In genomic region chr18:8163287-8163959, GRCh38 we compare ENCODE assay signal across 15 cellular contexts.
"Had no signal": no experiment of that assay in that cellular context is flagged by ENCODE, and none has a peak within 500 bp of the region (broad histone marks: within the 10 kb centered on the region; RNA-seq: fewer than 3 reads in every experiment).

No MANE protein-coding gene starts in this region.

- H3K9me3 ChIP-seq: esophagus muscularis mucosa, neutrophil, right atrium auricular region, sigmoid colon, testis, transverse colon had no signal

- H3K27ac ChIP-seq: epithelial cell of prostate, esophagus muscularis mucosa, neutrophil, right atrium auricular region, skin epidermis, testis, transverse colon had no signal

- ATAC-seq: effector memory CD8-positive, alpha-beta T cell; naive thymus-derived CD4-positive, alpha-beta T cell; stimulated activated naive B cell treated with anti-CD40 and anti-IgM and Interleukin-4, amounts not matched to agents 10 μg/mL and 1 μg/mL and 100 μg/mL, for 72 hours; stimulated activated naive CD8-positive, alpha-beta T cell treated with anti-CD3 and anti-CD28 coated beads, Interleukin-15, amount 100 ng/mL, for 72 hours had no signal

- H3K4me1 ChIP-seq: esophagus muscularis mucosa, testis, transverse colon had no signal

- DNase-seq: effector memory CD8-positive, alpha-beta T cell; hippocampal formation; naive thymus-derived CD4-positive, alpha-beta T cell; stimulated activated CD4-positive, alpha-beta T cell treated with anti-CD3 and anti-CD28 coated beads, Interleukin-2, amount 100 ng/mL, for 24 hours; stimulated activated CD4-positive, alpha-beta T cell treated with anti-CD3 and anti-CD28 coated beads, Interleukin-4, amount 100 ng/mL, for 4 hours; stimulated activated naive B cell treated with anti-CD40 and anti-IgM and Interleukin-4, amounts not matched to agents 10 μg/mL and 1 μg/mL and 100 μg/mL, for 72 hours; stimulated activated naive CD8-positive, alpha-beta T cell treated with anti-CD3 and anti-CD28 coated beads, Interleukin-15, amount 100 ng/mL, for 72 hours; testis; transverse colon had no signal

- H3K27me3 ChIP-seq: esophagus muscularis mucosa, neutrophil, right atrium auricular region, sigmoid colon, testis, transverse colon had no signal

- H3K36me3 ChIP-seq: neutrophil, right atrium auricular region, sigmoid colon, transverse colon had no signal

- H3K4me3 ChIP-seq: esophagus muscularis mucosa, right atrium auricular region, sigmoid colon, skin epidermis, testis, transverse colon had no signal
